ENCODE assay signal across 16 cellular contexts in genomic region chr1:243234978-243235657, GRCh38. TPM values are rescaled to one million over a fixed set of nuclear protein-coding genes. Genes with fewer than 3 reads are reported as not detected.
DNase-seq lines count a peak whose midpoint lies in the region; ATAC-seq and TF ChIP-seq lines count a peak whose summit lies in the region.
"Had no signal": no experiment of that assay in that cellular context is flagged by ENCODE, and none has a peak within 500 bp of the region (broad histone marks: within the 10 kb centered on the region; RNA-seq: fewer than 3 reads in every experiment).

No MANE protein-coding gene starts in this region.

- H3K27ac Mint-ChIP-seq in neural progenitor cell, result no peak overlapping the region
- H3K27ac Mint-ChIP-seq: B cell had no signal

- TF ChIP-seq CTCF in AG10803 (conservative IDR thresholded peaks at IDR 0.05; ENCODE audit: low read length) (no peak), KMS-11 (conservative IDR thresholded peaks at IDR 0.05; ENCODE audit: low read depth, low read length) (no peak), neural progenitor cell (IDR thresholded peaks at IDR 0.05) (no peak), WERI-Rb-1 (IDR thresholded peaks at IDR 0.05; ENCODE audit: low read depth, low read length) (no peak)

- H3K27ac ChIP-seq in KMS-11 (peak overlapping the region; percentile 30; the same call in 1 of the 2 replicates), neural progenitor cell (no peak overlapping the region), WERI-Rb-1 (no peak overlapping the region), Karpas-422 (ENCODE audit: low read length) (no peak overlapping the region)
- H3K27ac ChIP-seq: parathyroid adenoma, tibial artery had no signal

- H3K9ac ChIP-seq in KMS-11, result no peak overlapping the region
- H3K9ac ChIP-seq in neural progenitor cell, result no peak overlapping the region
- no peak overlapping the region for H3K9ac ChIP-seq in Karpas-422 (ENCODE audit: low read length)
- H3K9ac ChIP-seq: parathyroid adenoma had no signal

- no peak for ATAC-seq in GM18498 (IDR thresholded peaks at IDR 0.05; ENCODE audit: unreplicated experiment)

- H3K4me3 ChIP-seq in AG10803 (ENCODE audit: low read length), result no peak overlapping the region
- H3K4me3 ChIP-seq in KMS-11 (IDR thresholded peaks at IDR 0.05; ENCODE audit: insufficient read depth, low read depth, low read length), result no peak overlapping the region
- no peak overlapping the region for H3K4me3 ChIP-seq in neural progenitor cell
- H3K4me3 ChIP-seq in WERI-Rb-1 (ENCODE audit: low read depth, low read length), result no peak overlapping the region
- no peak overlapping the region for H3K4me3 ChIP-seq in Karpas-422 (ENCODE audit: low read length)
- H3K4me3 ChIP-seq: tibial artery had no signal

- H2AFZ ChIP-seq in KMS-11 (ENCODE audit: low read depth) (no peak overlapping the region), neural progenitor cell (replicated peaks) (no peak overlapping the region), Karpas-422 (ENCODE audit: low read length) (no peak overlapping the region)
- H2AFZ ChIP-seq: parathyroid adenoma had no signal

- H3K9me3 ChIP-seq in neural progenitor cell (ENCODE audit: low read depth), result peaks cover 21% of the 10 kb centered on the region
- H3K9me3 ChIP-seq in WERI-Rb-1 (ENCODE audit: severe bottlenecking), result peaks cover 11% of the 10 kb centered on the region
- H3K9me3 ChIP-seq in Karpas-422 (ENCODE audit: low read length), result peaks cover 33% of the 10 kb centered on the region

- H3K4me3 Mint-ChIP-seq in neural progenitor cell, result no peak overlapping the region
- H3K4me3 Mint-ChIP-seq: B cell had no signal

- peaks cover 9% of the 10 kb centered on the region for H3F3A ChIP-seq in neural progenitor cell (ENCODE audit: low read depth)

- H3K36me3 Mint-ChIP-seq in neural progenitor cell, result peaks cover 70% of the 10 kb centered on the region

- H3K27me3 ChIP-seq in KMS-11 (ENCODE audit: insufficient read depth, low read depth) (no peaks in the 10 kb centered on the region), neural progenitor cell (no peaks in the 10 kb centered on the region), WERI-Rb-1 (ENCODE audit: insufficient read depth, low read depth, severe bottlenecking) (no peaks in the 10 kb centered on the region), Karpas-422 (ENCODE audit: low read length) (no peaks in the 10 kb centered on the region)
- H3K27me3 ChIP-seq: tibial artery had no signal

- peaks cover 75% of the 10 kb centered on the region for H3K9me3 Mint-ChIP-seq in neural progenitor cell

- no peaks in the 10 kb centered on the region for H3K4me1 Mint-ChIP-seq in neural progenitor cell

- no peaks in the 10 kb centered on the region for H4K20me1 ChIP-seq in KMS-11 (ENCODE audit: insufficient read depth)
- H4K20me1 ChIP-seq in neural progenitor cell (ENCODE audit: low read depth), result peaks cover 23% of the 10 kb centered on the region
- H4K20me1 ChIP-seq in Karpas-422 (ENCODE audit: insufficient read depth, low read depth, low read length), result no peaks in the 10 kb centered on the region

- no peaks in the 10 kb centered on the region for H3K9me2 ChIP-seq in Karpas-422 (replicated peaks; ENCODE audit: insufficient read depth, low read length)

- no peaks in the 10 kb centered on the region for H3K36me3 ChIP-seq in KMS-11 (ENCODE audit: insufficient read depth)
- H3K36me3 ChIP-seq in neural progenitor cell, result peaks cover 17% of the 10 kb centered on the region
- H3K36me3 ChIP-seq in WERI-Rb-1, result peaks cover 19% of the 10 kb centered on the region
- peaks cover 59% of the 10 kb centered on the region for H3K36me3 ChIP-seq in Karpas-422 (ENCODE audit: insufficient read depth, low read length)

- H3K79me2 ChIP-seq in KMS-11 (ENCODE audit: insufficient read depth, low read depth), result peaks cover 44% of the 10 kb centered on the region
- H3K79me2 ChIP-seq in neural progenitor cell (ENCODE audit: low read depth), result peaks cover 100% of the 10 kb centered on the region
- peaks cover 98% of the 10 kb centered on the region for H3K79me2 ChIP-seq in Karpas-422 (ENCODE audit: low read length)

- no peaks in the 10 kb centered on the region for H3K27me3 Mint-ChIP-seq in neural progenitor cell (ENCODE audit: insufficient read depth, low read depth)
- H3K27me3 Mint-ChIP-seq: B cell had no signal

- H3K4me2 ChIP-seq in KMS-11 (peak overlapping the region; percentile 27; the same call in 1 of the 2 replicates), neural progenitor cell (no peak overlapping the region), Karpas-422 (ENCODE audit: low read depth, low read length, poor library complexity, severe bottlenecking) (no peak overlapping the region)

- peak; percentile 61 for DNase-seq in AG10803 (ENCODE audit: low read depth)
- DNase-seq in dedifferentiated amniotic fluid mesenchymal stem cell (ENCODE audit: extremely low spot score), result peak; percentile 65
- peak; percentile 43 to 78 for DNase-seq in lung microvascular endothelial cell (ENCODE audit: low read depth in 2 of 2)
- DNase-seq in neural progenitor cell (ENCODE audit: low spot score), result no peak
- DNase-seq in WERI-Rb-1, result no peak
- no peak for DNase-seq in Karpas-422
- DNase-seq: activated CD4-positive, CD25-positive, alpha-beta regulatory T cell; activated naive CD4-positive, alpha-beta T cell treated with anti-CD3 and anti-CD28 coated beads, Interleukin-2, amount 50 U/mL, for 16 hours; central memory CD4-positive, alpha-beta T cell; midbrain; NCI-H345; tibial artery had no signal

- H3K4me1 ChIP-seq in KMS-11 (ENCODE audit: low read depth, poor library complexity, severe bottlenecking), result peaks cover 33% of the 10 kb centered on the region
- H3K4me1 ChIP-seq in neural progenitor cell, result no peaks in the 10 kb centered on the region
- H3K4me1 ChIP-seq in Karpas-422 (ENCODE audit: low read length), result no peaks in the 10 kb centered on the region
- H3K4me1 ChIP-seq: parathyroid adenoma had no signal

RNA-seq across cellular contexts. Expression of gene CEP170, which starts 20.0 kb away (rescaled TPM):
- total RNA-seq in lung microvascular endothelial cell (69.7 and 72.8 TPM in 2 replicates), neural progenitor cell (ENCODE audit: low replicate concordance) (103 and 126 TPM in 2 replicates)
- total RNA-seq in Karpas-422 (2014; rRNA removed; shearing (Covaris generic); ENCODE audit: low replicate concordance), result 87.3 and 124 TPM in 2 replicates

RNA-seq across cellular contexts. Expression of gene SDCCAG8, which starts 20.7 kb away (rescaled TPM):
- total RNA-seq in lung microvascular endothelial cell (27.7 and 34.3 TPM in 2 replicates), neural progenitor cell (ENCODE audit: low replicate concordance) (19.6 and 30.3 TPM in 2 replicates)
- total RNA-seq in Karpas-422 (2014; rRNA removed; shearing (Covaris generic); ENCODE audit: low replicate concordance), result 36.6 and 41.0 TPM in 2 replicates

Comparison
In these comparisons a context has a peak if more than half of its experiments do, and no peak if none do; other contexts are left out.
1. DNase-seq: peak in AG10803 (single experiment), dedifferentiated amniotic fluid mesenchymal stem cell (single experiment) and lung microvascular endothelial cell (2 of 2); none in neural progenitor cell (single experiment), WERI-Rb-1 (single experiment) and Karpas-422 (single experiment).